ENCODE assay signal across 20 cellular contexts in the genomic region with DNA sequence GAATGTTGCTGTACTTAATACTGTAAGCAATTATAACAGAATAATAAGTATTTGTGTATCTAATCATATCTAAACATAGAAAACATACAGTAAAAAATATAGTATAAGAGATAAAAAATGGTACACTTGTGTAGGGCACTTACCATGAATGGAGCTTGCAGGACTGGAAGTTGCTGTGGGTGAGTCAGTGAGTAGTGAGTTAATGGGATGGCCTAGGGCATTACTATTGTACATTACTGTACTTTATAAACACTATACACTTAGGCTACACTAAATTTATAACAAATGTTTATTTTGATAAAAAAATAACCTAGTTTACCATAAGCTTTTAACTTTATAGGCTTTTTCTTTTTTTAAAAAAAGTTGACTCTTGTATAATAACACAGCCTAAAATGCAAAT.
DNase-seq lines count a peak whose midpoint lies in the region; ATAC-seq and TF ChIP-seq lines count a peak whose summit lies in the region.
"Had no signal": no experiment of that assay in that cellular context is flagged by ENCODE, and none has a peak within 500 bp of the region (broad histone marks: within the 10 kb centered on the region; RNA-seq: fewer than 3 reads in every experiment).

No MANE protein-coding gene starts in this region.

- DNase-seq in RWPE2 (ENCODE audit: low spot score): no peak
- peak; percentile 55 for DNase-seq in epithelial cell of esophagus (ENCODE audit: low read depth)
- peak in 1 of 2 donors; percentile 30 for DNase-seq in foreskin keratinocyte
- no peak for DNase-seq in mucosa of descending colon
- DNase-seq in cerebellar nuclear complex (lab: John Stamatoyannopoulos, UW): no peak
- DNase-seq: AML-193; Caco-2; Calu3; CD4-positive, alpha-beta T cell; CD8-positive, alpha-beta T cell; DMS53; DMS79; DND-41; EL; GDM1 had no signal

- intact Hi-C loops in mucosa of descending colon (cut with DNase I, micrococcal nuclease): no loop called here

- H3K4me3 ChIP-seq in RWPE2 (ENCODE audit: severe bottlenecking) (no peak overlapping the region), epithelial cell of esophagus (ENCODE audit: low read length) (no peak overlapping the region), mucosa of descending colon (no peak overlapping the region)
- H3K4me3 ChIP-seq: A549; BLaER1 treated with 17β-estradiol and CSF1 and Interleukin-3, amounts not matched to agents 10 nM and 100 nM; GM12878 had no signal

- ATAC-seq in RWPE2 (ENCODE audit: low read depth) (0 out of 3 replicates have a peak, but pooled peaks have one; percentile 42), foreskin keratinocyte (peak; percentile 71), mucosa of descending colon (no peak)
- ATAC-seq: A549; CD8-positive, alpha-beta T cell; GM12878 had no signal

- H3K27me3 ChIP-seq in RWPE2 (ENCODE audit: insufficient read depth, poor library complexity, severe bottlenecking) (no peaks in the 10 kb centered on the region), foreskin keratinocyte (no peaks in the 10 kb centered on the region)
- H3K27me3 ChIP-seq: BLaER1 treated with 17β-estradiol and CSF1 and Interleukin-3, amounts not matched to agents 10 nM and 100 nM had no signal

- TF ChIP-seq CTCF in RWPE2 (IDR thresholded peaks at IDR 0.05; ENCODE audit: poor library complexity, severe bottlenecking) (no peak), epithelial cell of esophagus (IDR thresholded peaks at IDR 0.05; ENCODE audit: insufficient read depth, low read depth, low read length, missing control alignments) (no peak), foreskin keratinocyte (conservative IDR thresholded peaks at IDR 0.05) (no peak), mucosa of descending colon (IDR thresholded peaks at IDR 0.05) (no peak)

- no peaks in the 10 kb centered on the region for H3K4me1 ChIP-seq in RWPE2 (ENCODE audit: insufficient read depth, poor library complexity, severe bottlenecking)
- H3K4me1 ChIP-seq in foreskin keratinocyte: no peaks in the 10 kb centered on the region
- H3K4me1 ChIP-seq in mucosa of descending colon (ENCODE audit: low read depth): no peaks in the 10 kb centered on the region
- H3K4me1 ChIP-seq: A549; BLaER1 treated with 17β-estradiol and CSF1 and Interleukin-3, amounts not matched to agents 10 nM and 100 nM; Caco-2 had no signal

- H3K9me3 ChIP-seq in RWPE2 (ENCODE audit: severe bottlenecking) (no peaks in the 10 kb centered on the region), mucosa of descending colon (peaks cover 9% of the 10 kb centered on the region)
- H3K9me3 ChIP-seq: A549; BLaER1 treated with 17β-estradiol and CSF1 and Interleukin-3, amounts not matched to agents 10 nM and 100 nM; Caco-2 had no signal

- no peak overlapping the region for H3K27ac ChIP-seq in RWPE2 (ENCODE audit: poor library complexity, severe bottlenecking)
- no peak overlapping the region for H3K27ac ChIP-seq in foreskin keratinocyte
- H3K27ac ChIP-seq: 22Rv1; A549; BLaER1 treated with 17β-estradiol and CSF1 and Interleukin-3, amounts not matched to agents 10 nM and 100 nM; C4-2B had no signal

- no peaks in the 10 kb centered on the region for H3K36me3 ChIP-seq in RWPE2 (ENCODE audit: low read depth)
- no peaks in the 10 kb centered on the region for H3K36me3 ChIP-seq in mucosa of descending colon (ENCODE audit: low read depth)
- H3K36me3 ChIP-seq: BLaER1 treated with 17β-estradiol and CSF1 and Interleukin-3, amounts not matched to agents 10 nM and 100 nM had no signal
